ENCODE assay signal across 13 cellular contexts in the genomic region with DNA sequence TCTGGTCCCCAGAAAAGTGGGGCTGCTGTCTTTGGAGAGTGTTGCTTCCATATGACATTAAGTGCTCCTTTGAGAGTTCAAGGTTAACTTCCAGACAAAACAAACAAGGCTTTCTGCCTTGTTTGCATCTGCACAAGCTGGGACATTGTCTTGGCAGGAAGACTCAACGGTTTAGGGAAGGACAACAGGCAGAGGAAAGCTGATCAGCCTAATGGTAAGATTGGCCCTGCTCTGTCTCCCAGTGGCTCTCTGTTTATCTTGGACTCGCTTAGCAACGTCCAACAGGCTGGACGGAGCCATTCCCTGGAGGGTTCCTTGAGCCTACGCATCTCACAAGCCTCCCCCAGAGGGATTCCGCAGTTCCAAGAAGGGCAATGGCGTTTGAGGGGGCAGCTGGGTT.
DNase-seq lines count a peak whose midpoint lies in the region; ATAC-seq and TF ChIP-seq lines count a peak whose summit lies in the region.
"Had no signal": no experiment of that assay in that cellular context is flagged by ENCODE, and none has a peak within 500 bp of the region (broad histone marks: within the 10 kb centered on the region; RNA-seq: fewer than 3 reads in every experiment).

No MANE protein-coding gene starts in this region.

- H3K36me3 ChIP-seq in uterus: no peaks in the 10 kb centered on the region
- H3K36me3 ChIP-seq: MG63 had no signal

- TF ChIP-seq CTCF in fibroblast of mammary gland (conservative IDR thresholded peaks at IDR 0.05; ENCODE audit: control insufficient read depth, insufficient read depth, low read depth, low read length): no peak
- no peak for TF ChIP-seq CTCF in uterus (IDR thresholded peaks at IDR 0.05)

- H3K27ac ChIP-seq in uterus: peak overlapping the region in 1 of 2 donors; percentile 7

- peaks cover 0 to 4% of the 10 kb centered on the region in 2 donors for H3K4me1 ChIP-seq in uterus

- TF ChIP-seq POLR2A in uterus (IDR thresholded peaks at IDR 0.05): no peak

- ATAC-seq in HG02970 (IDR thresholded peaks at IDR 0.05; ENCODE audit: low FRiP score, unreplicated experiment) (no peak), esophagus mucosa (no peak)
- ATAC-seq: activated CD4-positive, alpha-beta T cell treated with anti-CD3 and anti-CD28 coated beads for 36 hours; stimulated activated naive CD8-positive, alpha-beta T cell treated with anti-CD3 and anti-CD28 coated beads, Interleukin-15, Interleukin-2, amounts not matched to agents 100 U/mL and 50 U/mL, for 24 hours had no signal

- H3K27me3 ChIP-seq in uterus: no peaks in the 10 kb centered on the region
- H3K27me3 ChIP-seq: MG63 had no signal

- H3K4me3 ChIP-seq in fibroblast of mammary gland (ENCODE audit: control insufficient read depth, low read depth, low read length) (no peak overlapping the region), uterus (no peak overlapping the region)
- H3K4me3 ChIP-seq: MG63 had no signal

- intact Hi-C loops in uterus (cut with DNase I; ENCODE audit: low total_unique reads): no loop called here

- H3K9me3 ChIP-seq in uterus: no peaks in the 10 kb centered on the region
- H3K9me3 ChIP-seq: MG63 had no signal

- peak; percentile 27 for DNase-seq in NCI-H82 (lab: John Stamatoyannopoulos, UW)
- DNase-seq in NCI-H82 treated with DMSO at 0.1 percent for 48 hours (lab: John Stamatoyannopoulos, UW; ENCODE audit: unreplicated experiment): no peak
- peak; percentile 91 for DNase-seq in fibroblast of mammary gland (ENCODE audit: low read depth)
- DNase-seq in mucosa of gallbladder (ENCODE audit: low spot score): peak; percentile 40
- peak; percentile 39 to 55 for DNase-seq in uterus
- no peak for DNase-seq in RPMI8226
- DNase-seq: activated CD4-positive, alpha-beta T cell treated with anti-CD3 and anti-CD28 coated beads for 36 hours; DMS79; MG63; NCI-H774; stimulated activated naive CD8-positive, alpha-beta T cell treated with anti-CD3 and anti-CD28 coated beads, Interleukin-15, Interleukin-2, amounts not matched to agents 100 U/mL and 50 U/mL, for 24 hours had no signal

Comparison
In these comparisons a context has a peak if more than half of its experiments do, and no peak if none do; other contexts are left out.
1. DNase-seq: peak in NCI-H82 (single experiment), fibroblast of mammary gland (single experiment), mucosa of gallbladder (single experiment) and uterus (2 of 2); none in NCI-H82 treated with DMSO at 0.1 percent for 48 hours (single experiment) and RPMI8226 (single experiment).